Comparison of ENCODE assay signal across 19 cellular contexts in the genomic region with DNA sequence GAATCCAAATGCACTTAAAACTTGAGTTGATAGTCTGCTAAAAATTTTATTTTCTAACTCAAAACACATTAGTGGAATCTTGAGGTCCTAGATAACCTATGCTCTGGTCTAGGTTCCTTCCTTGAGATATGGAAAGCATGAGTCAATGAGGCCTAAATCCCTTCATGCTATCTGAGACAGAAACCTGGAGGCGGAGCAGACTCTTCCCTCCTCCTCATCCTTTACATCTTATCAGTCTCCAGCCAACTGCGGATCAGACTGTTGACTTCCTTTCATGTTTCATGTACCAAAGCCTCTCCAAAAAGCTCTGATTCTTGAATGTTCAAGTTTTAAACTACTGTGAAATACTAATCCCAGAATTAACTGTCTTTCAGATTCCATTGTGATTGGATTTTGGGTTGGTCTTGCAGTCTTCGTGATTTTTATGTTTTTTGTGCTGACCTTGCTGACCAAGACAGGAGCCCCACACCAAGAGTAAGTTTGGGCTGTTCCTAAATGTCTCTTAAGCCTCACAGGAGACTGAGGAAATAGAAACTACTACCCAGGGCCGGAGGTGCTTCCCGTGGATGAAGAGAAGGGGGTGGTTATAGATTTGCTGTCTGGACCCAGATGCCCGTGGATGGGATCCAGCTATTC. TPM values are rescaled to one million over a fixed set of nuclear protein-coding genes. Genes with fewer than 3 reads are reported as not detected.
"Had no signal": no experiment of that assay in that cellular context is flagged by ENCODE, and none has a peak within 500 bp of the region (broad histone marks: within the 10 kb centered on the region; RNA-seq: fewer than 3 reads in every experiment).

No MANE protein-coding gene starts in this region.

- H3K27me3 Mint-ChIP-seq: activated CD4-positive, alpha-beta T cell treated with anti-CD3 and anti-CD28 coated beads, Interleukin-2, amount 10 ng/mL, durations not matched to agents 7 days and 5 days; dendritic cell treated with granulocyte-macrophage colony-stimulating factor and Interleukin-4, amounts not matched to agents 40 ng/mL and 50 ng/mL, for 4 days; naive thymus-derived CD4-positive, alpha-beta T cell had no signal

- H3K36me3 Mint-ChIP-seq: activated naive CD8-positive, alpha-beta T cell treated with anti-CD3 and anti-CD28 coated beads, Interleukin-2, amount 10 ng/mL, durations not matched to agents 7 days and 5 days; naive thymus-derived CD4-positive, alpha-beta T cell had no signal

- H3K9me3 Mint-ChIP-seq: activated CD4-positive, alpha-beta T cell treated with anti-CD3 and anti-CD28 coated beads, Interleukin-2, amount 10 ng/mL, durations not matched to agents 7 days and 5 days; activated naive CD8-positive, alpha-beta T cell treated with anti-CD3 and anti-CD28 coated beads, Interleukin-2, amount 10 ng/mL, durations not matched to agents 7 days and 5 days had no signal

- ATAC-seq: gastroesophageal sphincter; heart right ventricle; mucosa of descending colon; naive thymus-derived CD4-positive, alpha-beta T cell had no signal

- H3K27ac Mint-ChIP-seq: activated CD4-positive, alpha-beta T cell treated with anti-CD3 and anti-CD28 coated beads, Interleukin-2, amount 10 ng/mL, durations not matched to agents 7 days and 5 days; activated naive CD8-positive, alpha-beta T cell treated with anti-CD3 and anti-CD28 coated beads, Interleukin-2, amount 10 ng/mL, durations not matched to agents 7 days and 5 days; dendritic cell treated with granulocyte-macrophage colony-stimulating factor and Interleukin-4, amounts not matched to agents 40 ng/mL and 50 ng/mL, for 4 days; naive thymus-derived CD4-positive, alpha-beta T cell had no signal

- H3K9me3 ChIP-seq: breast epithelium, gastroesophageal sphincter, mucosa of descending colon, tibial nerve, vagina had no signal

- H3K36me3 ChIP-seq: breast epithelium, gastroesophageal sphincter, heart right ventricle, tibial nerve, vagina had no signal

- H3K4me3 ChIP-seq: breast epithelium, gastroesophageal sphincter, heart right ventricle, mucosa of descending colon, tibial nerve, vagina had no signal

- H3K4me1 Mint-ChIP-seq: activated CD4-positive, alpha-beta T cell treated with anti-CD3 and anti-CD28 coated beads, Interleukin-2, amount 10 ng/mL, durations not matched to agents 7 days and 5 days; activated naive CD8-positive, alpha-beta T cell treated with anti-CD3 and anti-CD28 coated beads, Interleukin-2, amount 10 ng/mL, durations not matched to agents 7 days and 5 days; naive thymus-derived CD4-positive, alpha-beta T cell had no signal

- H3K4me3 Mint-ChIP-seq: activated CD4-positive, alpha-beta T cell treated with anti-CD3 and anti-CD28 coated beads, Interleukin-2, amount 10 ng/mL, durations not matched to agents 7 days and 5 days; activated naive CD8-positive, alpha-beta T cell treated with anti-CD3 and anti-CD28 coated beads, Interleukin-2, amount 10 ng/mL, durations not matched to agents 7 days and 5 days; dendritic cell treated with granulocyte-macrophage colony-stimulating factor and Interleukin-4, amounts not matched to agents 40 ng/mL and 50 ng/mL, for 4 days; naive thymus-derived CD4-positive, alpha-beta T cell had no signal

- H3K4me1 ChIP-seq: breast epithelium, gastroesophageal sphincter, heart right ventricle, vagina had no signal

- DNase-seq: activated CD4-positive, alpha-beta T cell treated with anti-CD3 and anti-CD28 coated beads, Interleukin-2, amount 10 ng/mL, durations not matched to agents 7 days and 5 days; activated CD4-positive, CD25-positive, alpha-beta regulatory T cell; activated CD8-positive, alpha-beta memory T cell treated with anti-CD3 and anti-CD28 coated beads, Interleukin-2, amount 50 U/mL, for 48 hours; activated naive CD8-positive, alpha-beta T cell treated with anti-CD3 and anti-CD28 coated beads, Interleukin-2, amount 10 ng/mL, durations not matched to agents 7 days and 5 days; aorta; effector memory CD4-positive, alpha-beta T cell; heart right ventricle; islet precursor cell; mucosa of descending colon; naive thymus-derived CD4-positive, alpha-beta T cell; stimulated activated CD4-positive, alpha-beta T cell treated with anti-CD3 and anti-CD28 coated beads, Interleukin-15, amount 100 ng/mL, for 24 hours; stimulated activated CD4-positive, alpha-beta T cell treated with anti-CD3 and anti-CD28 coated beads, Interleukin-4, amount 100 ng/mL, for 24 hours; stimulated activated naive CD4-positive, alpha-beta T cell treated with Interleukin-2 at 50 U/mL for 16 hours; substantia nigra had no signal

- H3K27me3 ChIP-seq: breast epithelium, gastroesophageal sphincter, tibial nerve, vagina had no signal

- H3K27ac ChIP-seq: breast epithelium, gastroesophageal sphincter, heart right ventricle, tibial nerve, vagina had no signal

RNA-seq across cellular contexts. Expression of a gene that starts 29.1 kb away (rescaled TPM):
- total RNA-seq: activated CD4-positive, alpha-beta T cell treated with anti-CD3 and anti-CD28 coated beads, Interleukin-2, amount 10 ng/mL, durations not matched to agents 7 days and 5 days; activated naive CD8-positive, alpha-beta T cell treated with anti-CD3 and anti-CD28 coated beads, Interleukin-2, amount 10 ng/mL, durations not matched to agents 7 days and 5 days; naive thymus-derived CD4-positive, alpha-beta T cell had no signal
- polyA plus RNA-seq: naive thymus-derived CD4-positive, alpha-beta T cell had no signal
